8 cellular contexts compared by ENCODE assay signal in the genomic region with DNA sequence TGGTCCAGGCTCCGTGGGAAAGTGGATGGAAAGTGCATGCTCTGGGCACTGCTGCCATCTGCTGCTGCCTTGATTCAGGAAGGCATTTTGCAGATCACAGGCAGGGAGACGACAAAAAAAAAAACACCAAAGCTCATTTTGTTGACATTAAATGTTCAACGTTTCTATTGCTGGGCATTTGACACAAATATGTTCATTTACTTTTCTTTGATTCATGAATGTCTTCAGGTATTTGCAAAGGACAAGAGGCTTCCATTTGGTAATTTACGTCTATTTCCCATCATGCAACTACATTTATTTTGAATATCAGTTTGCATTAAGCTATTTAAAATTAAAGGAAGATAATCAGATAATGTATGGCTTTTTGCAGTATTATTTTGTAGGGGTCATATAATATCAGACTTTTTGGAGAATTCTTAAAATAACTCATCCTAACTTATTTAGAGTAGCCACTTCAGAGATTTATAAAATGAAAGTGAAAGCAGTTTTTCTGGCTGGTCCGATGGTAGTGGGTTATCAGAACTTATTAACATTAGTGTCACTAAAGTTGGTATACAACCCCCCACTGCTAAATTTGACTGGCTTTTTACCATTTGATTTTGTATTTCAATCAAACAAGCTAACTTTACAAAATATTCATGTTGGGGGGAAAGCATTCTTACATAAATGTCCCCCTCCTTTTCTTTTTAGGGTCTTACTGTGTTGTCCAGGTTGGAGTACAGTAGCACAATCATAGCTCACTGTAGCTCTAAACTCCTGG.
A peak's percentile ranks its signal among the peaks of the same experiment; 100 is the strongest.
DNase-seq lines count a peak whose midpoint lies in the region; ATAC-seq and TF ChIP-seq lines count a peak whose summit lies in the region.

No MANE protein-coding gene starts in this region.

- peak overlapping the region; percentile 74 for H3K4me3 ChIP-seq in LNCaP clone FGC (ENCODE audit: low read depth, low read length)
- H3K4me3 ChIP-seq in SJCRH30, result peak overlapping the region; percentile 61
- H3K4me3 ChIP-seq in adipocyte (ENCODE audit: low read length), result peak overlapping the region; percentile 94
- peak overlapping the region; percentile 34 to 79 (median 61) for H3K4me3 ChIP-seq in heart left ventricle
- peak overlapping the region; percentile 80 for H3K4me3 ChIP-seq in parathyroid adenoma (ENCODE audit: low read depth, low read length)
- H3K4me3 ChIP-seq in aorta (ENCODE audit: low read length in 2 of 2), result peak overlapping the region; percentile 53 to 90

- no peaks in the 10 kb centered on the region for H3K79me2 ChIP-seq in parathyroid adenoma

- no peak for TF ChIP-seq POLR2A in heart left ventricle (IDR thresholded peaks at IDR 0.05)

- TF ChIP-seq CTCF in LNCaP clone FGC (IDR thresholded peaks at IDR 0.05; ENCODE audit: control insufficient read depth, extremely low read depth, insufficient read depth) (peak; percentile 93), heart left ventricle (IDR thresholded peaks at IDR 0.05) (peak; percentile 39 to 94 (median 76)), parathyroid adenoma (IDR thresholded peaks at IDR 0.05) (peak; percentile 72)

- peak overlapping the region; percentile 53 for H3K27ac ChIP-seq in SJCRH30
- H3K27ac ChIP-seq in heart left ventricle, result peak overlapping the region; percentile 5 to 87 (median 71)
- peak overlapping the region; percentile 55 for H3K27ac ChIP-seq in parathyroid adenoma
- H3K27ac ChIP-seq in aorta (ENCODE audit: low read depth in 1 of 2, low read length in 2 of 2), result peak overlapping the region in 1 of 2 donors; percentile 46

- H3K4me2 ChIP-seq in parathyroid adenoma (ENCODE audit: low read length), result peak overlapping the region; percentile 65

- H2AFZ ChIP-seq in parathyroid adenoma, result peak overlapping the region; percentile 81

- H3K27me3 ChIP-seq in SJCRH30 (peaks cover 8% of the 10 kb centered on the region; the same call in 1 of the 2 replicates), adipocyte (replicated peaks; ENCODE audit: control insufficient read depth, insufficient read depth, low read length) (no peaks in the 10 kb centered on the region), heart left ventricle (no peaks in the 10 kb centered on the region), parathyroid adenoma (ENCODE audit: control insufficient read depth, insufficient read depth, low read length) (no peaks in the 10 kb centered on the region), aorta (ENCODE audit: control insufficient read depth in 1 of 2, insufficient read depth in 2 of 2, low read length in 1 of 2) (no peaks in the 10 kb centered on the region)

- intact Hi-C loops in heart left ventricle (cut with DNase I) (loop anchor here (1.0 to 10.0 kb wide), 19 partner anchors 21 to 700 kb away; partner anchors contain the start of genes EZH2 (in 6 of the 10) and CUL1 (in 4 of the 10)), aorta (cut with DNase I) (loop anchor here (1.0 to 10.0 kb wide), 6 partner anchors 81 to 388 kb away; partner anchors contain the start of gene EZH2 (in 1 of the 2))

- DNase-seq in ELF-1 (ENCODE audit: low read depth, low spot score), result peak; percentile 41
- DNase-seq in LNCaP clone FGC (ENCODE audit: low read depth), result peak; percentile 39
- DNase-seq in SJCRH30, result peak; percentile 62 to 81
- peak; percentile 88 for DNase-seq in adipocyte (ENCODE audit: low read depth)
- peak in 4 of 5 donors; percentile 68 to 76 (median 72) for DNase-seq in heart left ventricle
- DNase-seq in aorta, result peak; percentile 79 to 83

- ATAC-seq in GM21786 (IDR thresholded peaks at IDR 0.05; ENCODE audit: unreplicated experiment) (peak; percentile 66), heart left ventricle (peak; percentile 81 to 85 (median 84)), aorta (ENCODE audit: low FRiP score) (peak; percentile 82)

- H3K9me3 ChIP-seq in SJCRH30 (replicated peaks), result no peaks in the 10 kb centered on the region
- H3K9me3 ChIP-seq in adipocyte (ENCODE audit: control insufficient read depth, low read length), result no peaks in the 10 kb centered on the region
- H3K9me3 ChIP-seq in heart left ventricle, result no peaks in the 10 kb centered on the region
- no peaks in the 10 kb centered on the region for H3K9me3 ChIP-seq in parathyroid adenoma (ENCODE audit: control insufficient read depth, low read length)
- no peaks in the 10 kb centered on the region for H3K9me3 ChIP-seq in aorta (ENCODE audit: control insufficient read depth, low read length)

- H3K9ac ChIP-seq in adipocyte (ENCODE audit: low read length) (peak overlapping the region; percentile 86), parathyroid adenoma (no peak overlapping the region)

- peaks cover 4% of the 10 kb centered on the region; the same call in 1 of the 2 replicates for H3K4me1 ChIP-seq in SJCRH30
- peaks cover 5% of the 10 kb centered on the region for H3K4me1 ChIP-seq in adipocyte (ENCODE audit: control insufficient read depth, insufficient read depth, low read length)
- H3K4me1 ChIP-seq in heart left ventricle, result peaks cover 0 to 25% (median 8%) of the 10 kb centered on the region in 12 donors
- H3K4me1 ChIP-seq in parathyroid adenoma, result no peaks in the 10 kb centered on the region
- no peaks in the 10 kb centered on the region for H3K4me1 ChIP-seq in aorta (ENCODE audit: control insufficient read depth in 1 of 2, insufficient read depth in 2 of 2, low read length in 2 of 2)

- 0% methylated on average over 5 of the region's 5 CpGs for WGBS in heart left ventricle, 4 donors
- 0% methylated on average over 5 of the region's 5 CpGs for WGBS in aorta, 2 donors

- H3K36me3 ChIP-seq in SJCRH30, result no peaks in the 10 kb centered on the region
- no peaks in the 10 kb centered on the region for H3K36me3 ChIP-seq in adipocyte (ENCODE audit: control insufficient read depth, insufficient read depth, low read length, severe bottlenecking)
- H3K36me3 ChIP-seq in heart left ventricle, result no peaks in the 10 kb centered on the region
- no peaks in the 10 kb centered on the region for H3K36me3 ChIP-seq in parathyroid adenoma (ENCODE audit: control insufficient read depth, insufficient read depth, low read length)
- no peaks in the 10 kb centered on the region for H3K36me3 ChIP-seq in aorta (ENCODE audit: control insufficient read depth in 1 of 2, insufficient read depth in 2 of 2, low read length in 1 of 2)
